8 cellular contexts compared by ENCODE assay signal in genomic region chr1:147084273-147085096, GRCh38.
DNase-seq lines count a peak whose midpoint lies in the region; ATAC-seq and TF ChIP-seq lines count a peak whose summit lies in the region.

No MANE protein-coding gene starts in this region.

- TF ChIP-seq CTCF in hepatocyte (IDR thresholded peaks at IDR 0.05; ENCODE audit: poor library complexity): no peak

- H3K4me2 ChIP-seq in hepatocyte: peak overlapping the region; percentile 86

- no peaks in the 10 kb centered on the region for H3K4me1 ChIP-seq in hepatocyte (ENCODE audit: insufficient read depth)
- H3K4me1 ChIP-seq in aorta (ENCODE audit: control insufficient read depth in 1 of 2, insufficient read depth in 2 of 2, low read length in 2 of 2): no peaks in the 10 kb centered on the region

- H3K4me3 ChIP-seq in hepatocyte (peak overlapping the region; percentile 43), aorta (ENCODE audit: low read length in 2 of 2) (peak overlapping the region; percentile 44 to 61)

- peaks cover 9% of the 10 kb centered on the region for H3K27me3 ChIP-seq in hepatocyte
- H3K27me3 ChIP-seq in aorta (ENCODE audit: control insufficient read depth in 1 of 2, insufficient read depth in 2 of 2, low read length in 1 of 2): no peaks in the 10 kb centered on the region

- H4K20me1 ChIP-seq in hepatocyte (ENCODE audit: insufficient read depth, poor library complexity, severe bottlenecking): no peaks in the 10 kb centered on the region

- H3K36me3 ChIP-seq in hepatocyte (replicated peaks; ENCODE audit: insufficient read depth, low read depth) (no peaks in the 10 kb centered on the region), aorta (ENCODE audit: control insufficient read depth in 1 of 2, insufficient read depth in 2 of 2, low read length in 1 of 2) (no peaks in the 10 kb centered on the region)

- no peaks in the 10 kb centered on the region for H3K9me2 ChIP-seq in hepatocyte (replicated peaks; ENCODE audit: insufficient read depth)

- intact Hi-C loops in aorta (cut with DNase I): no loop called here

- peak overlapping the region; percentile 92 for H2AFZ ChIP-seq in hepatocyte

- ATAC-seq in GM21717 (IDR thresholded peaks at IDR 0.05; ENCODE audit: unreplicated experiment) (peak; percentile 74), aorta (ENCODE audit: low FRiP score) (peak; percentile 80)

- DNase-seq in DMS53 treated with DMSO at 0.1 percent for 48 hours (lab: John Stamatoyannopoulos, UW; ENCODE audit: unreplicated experiment) (peak; percentile 83), LoVo (ENCODE audit: low spot score) (peak; percentile 76), SW480 (ENCODE audit: low spot score) (peak; percentile 89), amygdala (lab: John Stamatoyannopoulos, UW) (peak in 33 of 56 donors; percentile 5 to 75 (median 32)), hepatocyte (ENCODE audit: low spot score) (peak; percentile 90), renal cortical epithelial cell (ENCODE audit: low read depth) (peak; percentile 87), aorta (peak; percentile 81 to 90)

- no peaks in the 10 kb centered on the region for H3K9me3 ChIP-seq in hepatocyte (ENCODE audit: low read depth)
- H3K9me3 ChIP-seq in aorta (ENCODE audit: control insufficient read depth, low read length): no peaks in the 10 kb centered on the region

- 1% methylated on average over 51 of the region's 51 CpGs for WGBS in hepatocyte (ENCODE audit: low lambda C conversion rate, missing lambda C conversion rate)
- 1% methylated on average over 50 to 51 of the region's 51 CpGs for WGBS in aorta, 2 donors

- H3K79me2 ChIP-seq in hepatocyte: no peaks in the 10 kb centered on the region

- H3K27ac ChIP-seq in hepatocyte (peak overlapping the region; percentile 83), aorta (ENCODE audit: low read depth in 1 of 2, low read length in 2 of 2) (no peak overlapping the region)

Comparison
In these comparisons a context has a peak if more than half of its experiments do, and no peak if none do; other contexts are left out.
1. DNase-seq: peak in every context shown above with its lines; median percentile 90 in hepatocyte; 89 in SW480; 87 in renal cortical epithelial cell; 86 in aorta; 83 in DMS53 treated with DMSO at 0.1 percent for 48 hours; 76 in LoVo; 32 in amygdala.